Comparison of ENCODE assay signal across 10 cellular contexts in genomic region chr3:12959838-12960378, GRCh38.
DNase-seq lines count a peak whose midpoint lies in the region; ATAC-seq lines count a peak whose summit lies in the region.
"Had no signal": no experiment of that assay in that cellular context is flagged by ENCODE, and none has a peak within 500 bp of the region (broad histone marks: within the 10 kb centered on the region; RNA-seq: fewer than 3 reads in every experiment).

No MANE protein-coding gene starts in this region.

- peak; percentile 73 to 82 for DNase-seq in AML-193 (lab: John Stamatoyannopoulos, UW)
- peak; percentile 77 for DNase-seq in KBM-7
- DNase-seq in central memory CD8-positive, alpha-beta T cell (ENCODE audit: low spot score in 2 of 2) = no peak
- DNase-seq in medulla oblongata (ENCODE audit: extremely low spot score) = peak; percentile 61
- no peak for DNase-seq in GOT3 (lab: John Stamatoyannopoulos, UW)
- no peak for DNase-seq in activated gamma-delta T cell treated with Interleukin-2 at 50 U/mL for 16 hours
- DNase-seq in iPS-NIHi7 (ENCODE audit: extremely low spot score) = no peak
- DNase-seq: NCI-H524 had no signal

- peaks cover 78% of the 10 kb centered on the region for H3K4me1 Mint-ChIP-seq in central memory CD8-positive, alpha-beta T cell

- H3K36me3 Mint-ChIP-seq in central memory CD8-positive, alpha-beta T cell (ENCODE audit: insufficient read depth) = peaks cover 5% of the 10 kb centered on the region

- ATAC-seq in central memory CD8-positive, alpha-beta T cell (replicated peaks; ENCODE audit: extremely low read depth, poor library complexity, severe bottlenecking) = no peak
- no peak for ATAC-seq in esophagus mucosa

- H3K9me3 Mint-ChIP-seq in central memory CD8-positive, alpha-beta T cell = no peaks in the 10 kb centered on the region
- H3K9me3 Mint-ChIP-seq: activated T-helper 1 cell treated with anti-CD3 and anti-CD28 coated beads, Interleukin-12 subunit alpha, Interleukin-12 subunit beta, Interleukin-2, Interleukin-4 antibody, amounts not matched to agents 30 ng/mL and 10 ng/mL and 1 ng/mL, durations not matched to agents 14 hours and 24 hours and 36 hours had no signal

- in situ Hi-C loops in KBM-7 (cut with MboI; ENCODE audit: low pct_unique_long_range_greater_than_20kb, low sequenced_read_pairs) = no loop called here

- H3K27ac Mint-ChIP-seq in central memory CD8-positive, alpha-beta T cell (ENCODE audit: low read depth) = peak overlapping the region; percentile 69
- H3K27ac Mint-ChIP-seq: activated T-helper 1 cell treated with anti-CD3 and anti-CD28 coated beads, Interleukin-12 subunit alpha, Interleukin-12 subunit beta, Interleukin-2, Interleukin-4 antibody, amounts not matched to agents 30 ng/mL and 10 ng/mL and 1 ng/mL, durations not matched to agents 14 hours and 24 hours and 36 hours had no signal

- no peak overlapping the region for H3K4me3 Mint-ChIP-seq in central memory CD8-positive, alpha-beta T cell
- H3K4me3 Mint-ChIP-seq: activated T-helper 1 cell treated with anti-CD3 and anti-CD28 coated beads, Interleukin-12 subunit alpha, Interleukin-12 subunit beta, Interleukin-2, Interleukin-4 antibody, amounts not matched to agents 30 ng/mL and 10 ng/mL and 1 ng/mL, durations not matched to agents 14 hours and 24 hours and 36 hours had no signal

- no peaks in the 10 kb centered on the region for H3K27me3 Mint-ChIP-seq in central memory CD8-positive, alpha-beta T cell

Comparison
In these comparisons a context has a peak if more than half of its experiments do, and no peak if none do; other contexts are left out.
1. DNase-seq: peak in AML-193 (2 of 2), KBM-7 (single experiment) and medulla oblongata (single experiment); none in central memory CD8-positive, alpha-beta T cell (0 of 2), GOT3 (single experiment), activated gamma-delta T cell treated with Interleukin-2 at 50 U/mL for 16 hours (single experiment) and iPS-NIHi7 (single experiment).